Comparison of ENCODE assay signal across 7 cellular contexts in genomic region chr22:42635531-42635930, GRCh38. TPM values are rescaled to one million over a fixed set of nuclear protein-coding genes. Genes with fewer than 3 reads are reported as not detected.
DNase-seq lines count a peak whose midpoint lies in the region; ATAC-seq, FAIRE-seq and TF ChIP-seq lines count a peak whose summit lies in the region.

No MANE protein-coding gene starts in this region.

- H3K27me3 ChIP-seq in thoracic aorta (replicated peaks; ENCODE audit: insufficient read depth) (no peaks in the 10 kb centered on the region), SJCRH30 (no peaks in the 10 kb centered on the region)

- H3K36me3 ChIP-seq in thoracic aorta (peaks cover 37% of the 10 kb centered on the region), SJCRH30 (peaks cover 33% of the 10 kb centered on the region)

- no peaks in the 10 kb centered on the region for H3K9me3 ChIP-seq in thoracic aorta
- no peaks in the 10 kb centered on the region for H3K9me3 ChIP-seq in SJCRH30 (replicated peaks)

- H3K36me3 Mint-ChIP-seq in chondrocyte (ENCODE audit: low read depth), result peaks cover 9% of the 10 kb centered on the region

- no peaks in the 10 kb centered on the region for H3K9me3 Mint-ChIP-seq in chondrocyte (ENCODE audit: low read depth)

- peak overlapping the region; percentile 96 for H3K27ac Mint-ChIP-seq in chondrocyte (ENCODE audit: unreplicated experiment)

- peak overlapping the region; percentile 31 for H3K4me3 Mint-ChIP-seq in chondrocyte (ENCODE audit: unreplicated experiment)

- peaks cover 13 to 48% of the 10 kb centered on the region in 2 donors for H3K4me1 ChIP-seq in thoracic aorta (ENCODE audit: control insufficient read depth in 1 of 2, low read depth in 2 of 2)
- H3K4me1 ChIP-seq in SJCRH30, result no peaks in the 10 kb centered on the region

- TF ChIP-seq CTCF in chondrocyte (IDR thresholded peaks at IDR 0.05) (no peak), thoracic aorta (IDR thresholded peaks at IDR 0.05) (no peak)

- H3K4me3 ChIP-seq in thoracic aorta (no peak overlapping the region), SJCRH30 (no peak overlapping the region)

- H3K4me1 Mint-ChIP-seq in chondrocyte (ENCODE audit: low read depth), result peaks cover 41% of the 10 kb centered on the region

- peak; percentile 94 for ATAC-seq in thoracic aorta (ENCODE audit: insufficient number of reproducible peaks, low FRiP score, low read depth)

- DNase-seq in HTR-8/SVneo (ENCODE audit: insufficient read length, low spot score), result peak; percentile 81
- DNase-seq in chondrocyte (ENCODE audit: low spot score), result no peak
- DNase-seq in kidney glomerular epithelial cell (lab: John Stamatoyannopoulos, UW), result peak; percentile 81
- peak; percentile 84 for DNase-seq in thoracic aorta (ENCODE audit: low spot score)
- DNase-seq in NCI-H146 (lab: John Stamatoyannopoulos, UW), result no peak
- no peak for DNase-seq in SJCRH30
- DNase-seq in NCI-H2171 treated with DMSO at 0.1 percent for 48 hours (lab: John Stamatoyannopoulos, UW), result no peak

- FAIRE-seq in HTR-8/SVneo (lab: Jason Lieb, UNC), result peak; percentile 78

- H3K27ac ChIP-seq in thoracic aorta (peak overlapping the region; percentile 90 to 92), SJCRH30 (no peak overlapping the region)

- H3K27me3 Mint-ChIP-seq in chondrocyte (ENCODE audit: low read depth), result no peaks in the 10 kb centered on the region

RNA-seq across cellular contexts. Expression of gene ATP5MGL, which starts 4.9 kb away (rescaled TPM):
- total RNA-seq in chondrocyte (0.85 to 1.8 TPM in 2 of 3 replicates, not detected in the other), thoracic aorta (not detected)
- total RNA-seq in SJCRH30 (2014; rRNA removed; shearing (Covaris generic)), result 0.51 and 1.2 TPM in 2 replicates

RNA-seq across cellular contexts. Expression of gene CYB5R3, which starts 13.7 kb away (rescaled TPM):
- 279 to 383 TPM (median 382 TPM) in 3 replicates for total RNA-seq in chondrocyte
- 100 to 1,000 TPM; 209 to 606 TPM for total RNA-seq in thoracic aorta
- 71.1 and 73.9 TPM in 2 replicates for total RNA-seq in SJCRH30 (2014; rRNA removed; shearing (Covaris generic))

RNA-seq across cellular contexts. Expression of gene POLDIP3, which starts 20.8 kb away (rescaled TPM):
- total RNA-seq in chondrocyte (47.3 to 49.2 TPM (median 48.0 TPM) in 3 replicates), thoracic aorta (10 to 100 TPM; 38.2 to 38.7 TPM)
- 74.8 and 75.8 TPM in 2 replicates for total RNA-seq in SJCRH30 (2014; rRNA removed; shearing (Covaris generic))

Comparison
In these comparisons a context has a peak if more than half of its experiments do, and no peak if none do; other contexts are left out.
1. DNase-seq: peak in HTR-8/SVneo (single experiment), kidney glomerular epithelial cell (single experiment) and thoracic aorta (single experiment); none in chondrocyte (single experiment), NCI-H146 (single experiment), SJCRH30 (0 of 2) and NCI-H2171 treated with DMSO at 0.1 percent for 48 hours (single experiment).